ENCODE assay signal across 30 cellular contexts in genomic region chr3:17861476-17861875, GRCh38.
DNase-seq lines count a peak whose midpoint lies in the region; ATAC-seq and TF ChIP-seq lines count a peak whose summit lies in the region.
"Had no signal": no experiment of that assay in that cellular context is flagged by ENCODE, and none has a peak within 500 bp of the region (broad histone marks: within the 10 kb centered on the region; RNA-seq: fewer than 3 reads in every experiment).

No MANE protein-coding gene starts in this region.

- H3K36me3 ChIP-seq in ES-I3 (ENCODE audit: insufficient read depth, low read length) (no peaks in the 10 kb centered on the region), HUES64 (ENCODE audit: insufficient read depth, low read length) (no peaks in the 10 kb centered on the region), endodermal cell (ENCODE audit: control insufficient read depth, insufficient read depth, low read length) (peaks cover 10% of the 10 kb centered on the region), heart right ventricle (no peaks in the 10 kb centered on the region)
- H3K36me3 ChIP-seq: brain microvascular endothelial cell, heart left ventricle, left lung, ovary, spleen had no signal

- H3K27ac Mint-ChIP-seq in endodermal cell (peak overlapping the region; percentile 100), nephron progenitor cell (peak overlapping the region; percentile 81)
- H3K27ac Mint-ChIP-seq: activated naive CD4-positive, alpha-beta T cell treated with anti-CD3 and anti-CD28 coated beads, Interleukin-2, amount 10 ng/mL, durations not matched to agents 7 days and 5 days; activated T-helper 1 cell treated with anti-CD3 and anti-CD28 coated beads, Interleukin-12 subunit alpha, Interleukin-12 subunit beta, Interleukin-2, Interleukin-4 antibody, amounts not matched to agents 30 ng/mL and 10 ng/mL and 1 ng/mL, durations not matched to agents 14 hours and 24 hours and 36 hours; naive B cell; T-cell had no signal

- H3K4me3 ChIP-seq in HUES64 (ENCODE audit: low read length), result peak overlapping the region; percentile 78
- H3K4me3 ChIP-seq in endodermal cell (ENCODE audit: low read length), result peak overlapping the region; percentile 82
- no peak overlapping the region for H3K4me3 ChIP-seq in heart right ventricle
- H3K4me3 ChIP-seq: heart left ventricle, left lung, ovary, spleen had no signal

- H3K27me3 Mint-ChIP-seq in endodermal cell (ENCODE audit: insufficient read depth) (no peaks in the 10 kb centered on the region), nephron progenitor cell (ENCODE audit: low read depth, poor library complexity) (no peaks in the 10 kb centered on the region)

- no CpG with 5 or more reads among the region's 2 CpGs for WGBS in HUES64
- 71 to 80% methylated on average over 1 of the region's 2 CpGs for WGBS in endodermal cell (ENCODE audit: insufficient coverage in 1 of 2, insufficient read length in 1 of 2), 2 experiments
- 69 to 79% methylated on average over 2 of the region's 2 CpGs for WGBS in heart right ventricle, 2 donors

- H3K9me3 Mint-ChIP-seq in endodermal cell (peaks cover 28% of the 10 kb centered on the region), nephron progenitor cell (peaks cover 32% of the 10 kb centered on the region)
- H3K9me3 Mint-ChIP-seq: activated naive CD4-positive, alpha-beta T cell treated with anti-CD3 and anti-CD28 coated beads, Interleukin-2, amount 10 ng/mL, durations not matched to agents 7 days and 5 days; activated T-helper 1 cell treated with anti-CD3 and anti-CD28 coated beads, Interleukin-12 subunit alpha, Interleukin-12 subunit beta, Interleukin-2, Interleukin-4 antibody, amounts not matched to agents 30 ng/mL and 10 ng/mL and 1 ng/mL, durations not matched to agents 14 hours and 24 hours and 36 hours; T-cell had no signal

- H3K36me3 Mint-ChIP-seq in endodermal cell (ENCODE audit: low read depth), result peaks cover 37% of the 10 kb centered on the region
- H3K36me3 Mint-ChIP-seq in nephron progenitor cell (ENCODE audit: low read depth), result peaks cover 41% of the 10 kb centered on the region
- H3K36me3 Mint-ChIP-seq: activated naive CD4-positive, alpha-beta T cell treated with anti-CD3 and anti-CD28 coated beads, Interleukin-2, amount 10 ng/mL, durations not matched to agents 7 days and 5 days; T-cell had no signal

- H3K4me3 Mint-ChIP-seq in endodermal cell (peak overlapping the region; percentile 89), nephron progenitor cell (peak overlapping the region; percentile 82)
- H3K4me3 Mint-ChIP-seq: activated naive CD4-positive, alpha-beta T cell treated with anti-CD3 and anti-CD28 coated beads, Interleukin-2, amount 10 ng/mL, durations not matched to agents 7 days and 5 days; activated T-helper 1 cell treated with anti-CD3 and anti-CD28 coated beads, Interleukin-12 subunit alpha, Interleukin-12 subunit beta, Interleukin-2, Interleukin-4 antibody, amounts not matched to agents 30 ng/mL and 10 ng/mL and 1 ng/mL, durations not matched to agents 14 hours and 24 hours and 36 hours; naive B cell; T-cell had no signal

- H3K9ac ChIP-seq in ES-I3 (ENCODE audit: low read depth, low read length), result peak overlapping the region; percentile 71
- peak overlapping the region; percentile 84 for H3K9ac ChIP-seq in HUES64 (ENCODE audit: low read depth, low read length)
- H3K9ac ChIP-seq in endodermal cell (ENCODE audit: extremely low read depth, low read length, poor library complexity, severe bottlenecking), result peak overlapping the region; percentile 48

- H3K27ac ChIP-seq in HUES64 (ENCODE audit: low read depth, low read length) (no peak overlapping the region), endodermal cell (ENCODE audit: low read depth, low read length) (no peak overlapping the region), heart right ventricle (no peak overlapping the region)
- H3K27ac ChIP-seq: brain microvascular endothelial cell, heart left ventricle, HL-60, left lung, ovary, spleen had no signal

- no peak for ATAC-seq in stimulated activated naive CD8-positive, alpha-beta T cell treated with anti-CD3 and anti-CD28 coated beads, Interleukin-15, Interleukin-2, amounts not matched to agents 100 U/mL and 50 U/mL, for 24 hours
- ATAC-seq in HG03045 (IDR thresholded peaks at IDR 0.05; ENCODE audit: unreplicated experiment) (no peak), heart right ventricle (no peak)
- ATAC-seq: activated CD4-positive, CD25-positive, alpha-beta regulatory T cell treated with anti-CD3 and anti-CD28 coated beads, Interleukin-2, amount 50 U/mL, for 24 hours; heart left ventricle; left lung; T-cell had no signal

- intact Hi-C loops in posterior vena cava (cut with DNase I) (no loop called here), heart right ventricle (cut with DNase I) (no loop called here)

- no peak for TF ChIP-seq CTCF in endodermal cell (conservative IDR thresholded peaks at IDR 0.05)
- no peak for TF ChIP-seq CTCF in nephron progenitor cell (IDR thresholded peaks at IDR 0.05)
- no peak for TF ChIP-seq CTCF in heart right ventricle (IDR thresholded peaks at IDR 0.05)

- H3K27me3 ChIP-seq in HUES64 (ENCODE audit: insufficient read depth, low read length) (no peaks in the 10 kb centered on the region), endodermal cell (ENCODE audit: control insufficient read depth, insufficient read depth, low read length, poor library complexity, severe bottlenecking) (no peaks in the 10 kb centered on the region), heart right ventricle (no peaks in the 10 kb centered on the region)
- H3K27me3 ChIP-seq: brain microvascular endothelial cell, heart left ventricle, left lung, ovary, spleen had no signal

- DNase-seq in endodermal cell (no peak), nephron progenitor cell (no peak), posterior vena cava (ENCODE audit: low spot score) (no peak), heart right ventricle (no peak)
- DNase-seq in stimulated activated naive CD8-positive, alpha-beta T cell treated with anti-CD3 and anti-CD28 coated beads, Interleukin-15, Interleukin-2, amounts not matched to agents 100 U/mL and 50 U/mL, for 24 hours, result no peak
- DNase-seq: ACHN; activated CD4-positive, alpha-beta T cell treated with anti-CD3 and anti-CD28 coated beads, Interleukin-2, amount 50 U/mL, for 48 hours; activated CD8-positive, alpha-beta memory T cell treated with anti-CD3 and anti-CD28 coated beads, Interleukin-2, amount 50 U/mL, for 4 hours; activated naive CD4-positive, alpha-beta T cell treated with anti-CD3 and anti-CD28 coated beads, Interleukin-2, amount 10 ng/mL, durations not matched to agents 7 days and 5 days; brain microvascular endothelial cell; DMS79; effector CD8-positive, alpha-beta T cell; erythroblast; heart left ventricle; IMR-90; left lung; naive B cell; NCI-H1092 treated with DMSO at 0.1 percent for 48 hours; NCI-H1930; NCI-H748 treated with DMSO at 0.1 percent for 48 hours; ovary; RPMI8226; spleen; T-cell had no signal

- peaks cover 16% of the 10 kb centered on the region for H3K4me1 Mint-ChIP-seq in endodermal cell
- peaks cover 5% of the 10 kb centered on the region for H3K4me1 Mint-ChIP-seq in nephron progenitor cell
- H3K4me1 Mint-ChIP-seq: activated naive CD4-positive, alpha-beta T cell treated with anti-CD3 and anti-CD28 coated beads, Interleukin-2, amount 10 ng/mL, durations not matched to agents 7 days and 5 days; naive B cell; T-cell had no signal

- H3K4me1 ChIP-seq in ES-I3 (ENCODE audit: insufficient read depth, low read length), result peaks cover 6% of the 10 kb centered on the region; the same call in 1 of the 2 replicates
- H3K4me1 ChIP-seq in HUES64 (ENCODE audit: insufficient read depth, low read length), result no peaks in the 10 kb centered on the region
- H3K4me1 ChIP-seq in endodermal cell (ENCODE audit: control insufficient read depth, insufficient read depth, low read length), result no peaks in the 10 kb centered on the region
- no peaks in the 10 kb centered on the region for H3K4me1 ChIP-seq in heart right ventricle
- H3K4me1 ChIP-seq: heart left ventricle, left lung, spleen had no signal

- H3K9me3 ChIP-seq in ES-I3 (ENCODE audit: control insufficient read depth, insufficient read depth, low read length) (no peaks in the 10 kb centered on the region), HUES64 (ENCODE audit: insufficient read depth, low read depth, low read length) (peaks cover 8% of the 10 kb centered on the region; the same call in 1 of the 2 replicates), endodermal cell (ENCODE audit: control insufficient read depth, low read length) (peaks cover 19% of the 10 kb centered on the region), heart right ventricle (no peaks in the 10 kb centered on the region)
- H3K9me3 ChIP-seq: heart left ventricle, left lung, ovary, spleen had no signal

Comparison
In these comparisons a context has a peak if more than half of its experiments do, and no peak if none do; other contexts are left out.
1. H3K4me3 ChIP-seq: peak in HUES64 (single experiment) and endodermal cell (single experiment); none in heart right ventricle (0 of 10).
2. Peak in every context shown above with its lines, with median percentiles within 50 percentile points of each other: H3K9ac ChIP-seq.